ENCODE assay signal across 25 cellular contexts in the genomic region with DNA sequence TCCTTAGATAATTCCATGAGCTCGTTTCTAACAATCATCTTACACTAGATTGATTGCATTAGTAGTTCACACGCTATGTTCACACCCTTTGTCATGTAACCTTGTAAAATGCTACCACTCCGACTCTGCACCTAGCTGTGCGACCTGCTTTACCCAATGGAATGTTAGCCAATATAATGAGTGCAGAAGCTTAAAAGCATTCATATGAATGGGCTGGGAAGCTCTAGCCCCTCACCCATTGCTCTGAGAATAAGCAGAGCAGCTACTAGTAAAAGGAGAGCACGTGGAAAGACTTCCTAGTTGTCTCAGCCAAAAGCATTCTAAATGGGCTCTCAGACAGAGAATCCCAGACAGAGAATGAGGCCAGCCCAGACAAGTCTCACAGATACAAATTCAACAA.
"Had no signal": no experiment of that assay in that cellular context is flagged by ENCODE, and none has a peak within 500 bp of the region (broad histone marks: within the 10 kb centered on the region; RNA-seq: fewer than 3 reads in every experiment).

No MANE protein-coding gene starts in this region.

- ATAC-seq: natural killer cell; psoas muscle; right cardiac atrium; right lobe of liver; stimulated activated effector memory CD8-positive, alpha-beta T cell treated with anti-CD3 and anti-CD28 coated beads, Interleukin-12 subunit alpha, Interleukin-12 subunit beta, amount 100 ng/mL, for 72 hours; stimulated activated naive B cell treated with anti-CD40 and anti-IgM and Interleukin-4, amounts not matched to agents 10 μg/mL and 1 μg/mL and 100 μg/mL, for 72 hours had no signal

- DNase-seq: natural killer cell; occipital lobe; ovary; posterior cingulate gyrus; psoas muscle; right cardiac atrium; right lobe of liver; sigmoid colon; small intestine; stimulated activated CD4-positive, alpha-beta T cell treated with anti-CD3 and anti-CD28 coated beads, Interleukin-15, amount 100 ng/mL, for 24 hours; stimulated activated CD4-positive, alpha-beta T cell treated with anti-CD3 and anti-CD28 coated beads, Interleukin-2, amount 100 ng/mL, for 24 hours; stimulated activated CD4-positive, alpha-beta T cell treated with anti-CD3 and anti-CD28 coated beads, Interleukin-2, amount 100 ng/mL, for 48 hours; stimulated activated CD4-positive, alpha-beta T cell treated with anti-CD3 and anti-CD28 coated beads, Interleukin-4, amount 100 ng/mL, for 24 hours; stimulated activated naive B cell treated with anti-CD40 and anti-IgM and Interleukin-4, amounts not matched to agents 10 μg/mL and 1 μg/mL and 100 μg/mL, for 72 hours; stimulated activated naive CD4-positive, alpha-beta T cell treated with Interleukin-2 at 50 U/mL for 16 hours; stomach; testis; tibial artery; transverse colon; upper lobe of left lung had no signal

- H3K4me2 ChIP-seq: neural progenitor cell had no signal

- H3K4me3 ChIP-seq: neural progenitor cell, ovary, psoas muscle, right lobe of liver, sigmoid colon, stomach, suprapubic skin, testis, tibial artery, transverse colon, upper lobe of left lung, vagina had no signal

- H3K79me2 ChIP-seq: parathyroid adenoma had no signal

- H3K9ac ChIP-seq: neural progenitor cell, parathyroid adenoma had no signal

- H3K27ac ChIP-seq: neural progenitor cell, ovary, parathyroid adenoma, psoas muscle, right lobe of liver, sigmoid colon, stomach, suprapubic skin, testis, tibial artery, transverse colon, upper lobe of left lung, vagina had no signal

- H3K36me3 ChIP-seq: neural progenitor cell, ovary, right lobe of liver, sigmoid colon, stomach, suprapubic skin, tibial artery, transverse colon, upper lobe of left lung, vagina had no signal

- H2AFZ ChIP-seq: neural progenitor cell, parathyroid adenoma had no signal

- H3K27me3 ChIP-seq: neural progenitor cell, ovary, right lobe of liver, sigmoid colon, stomach, suprapubic skin, testis, tibial artery, transverse colon, upper lobe of left lung, vagina had no signal

- H3K9me3 ChIP-seq: ovary, psoas muscle, right lobe of liver, suprapubic skin, testis, upper lobe of left lung, vagina had no signal

- H3K4me1 ChIP-seq: neural progenitor cell, parathyroid adenoma, psoas muscle, right lobe of liver, sigmoid colon, stomach, suprapubic skin, testis, tibial artery, transverse colon, upper lobe of left lung, vagina had no signal
